35 cellular contexts compared by ENCODE assay signal in the genomic region with DNA sequence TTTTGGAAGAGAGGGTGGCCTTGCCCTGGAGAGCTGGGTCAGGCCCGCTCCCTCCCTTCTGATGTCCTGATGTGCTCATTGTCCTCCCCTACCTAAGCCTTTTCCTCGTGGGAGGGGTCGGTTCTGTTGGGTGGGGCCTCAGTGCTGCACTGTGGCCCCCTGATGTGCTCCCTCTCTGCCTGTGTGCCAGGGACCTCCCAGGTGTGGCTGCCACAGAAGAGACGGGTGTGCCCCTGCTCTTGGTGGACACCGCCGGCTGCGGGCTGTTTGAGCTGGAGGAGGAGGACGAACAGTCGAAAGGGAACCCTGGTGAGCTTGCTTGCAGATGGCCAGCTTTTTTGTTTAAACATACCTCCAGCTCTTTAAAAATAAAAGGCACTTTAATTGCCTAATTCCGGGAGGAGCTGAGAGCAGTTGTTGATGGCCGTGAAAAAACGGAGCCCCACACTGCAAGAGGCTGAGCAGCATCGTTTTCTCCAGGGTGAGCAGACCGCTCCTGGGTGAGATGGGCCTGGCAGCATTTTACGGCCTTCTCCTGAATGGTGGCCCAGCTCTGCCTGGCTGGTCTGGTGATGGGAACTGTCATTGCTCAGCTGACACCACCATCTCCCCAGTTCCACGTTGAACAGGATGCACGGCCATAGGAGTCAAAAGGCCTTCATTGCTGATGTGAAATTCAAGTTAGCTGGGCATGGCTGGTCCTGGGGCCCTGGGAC. TPM values are rescaled to one million over a fixed set of nuclear protein-coding genes. Genes with fewer than 3 reads are reported as not detected.
DNase-seq lines count a peak whose midpoint lies in the region; TF ChIP-seq lines count a peak whose summit lies in the region.
"Had no signal": no experiment of that assay in that cellular context is flagged by ENCODE, and none has a peak within 500 bp of the region (broad histone marks: within the 10 kb centered on the region; RNA-seq: fewer than 3 reads in every experiment).

No MANE protein-coding gene starts in this region.

- H3K36me3 ChIP-seq in muscle layer of colon (ENCODE audit: insufficient read depth, low read length), result peaks cover 75% of the 10 kb centered on the region
- peaks cover 0 to 28% (median 8%) of the 10 kb centered on the region in 4 donors for H3K36me3 ChIP-seq in transverse colon

- H3K9me3 Mint-ChIP-seq in activated CD4-positive, alpha-beta memory T cell treated with anti-CD3 and anti-CD28 coated beads, Interleukin-2, amount 10 ng/mL, durations not matched to agents 7 days and 5 days, result no peaks in the 10 kb centered on the region
- H3K9me3 Mint-ChIP-seq: activated CD4-positive, alpha-beta memory T cell treated with anti-CD3 and anti-CD28 coated beads for 36 hours; activated naive CD4-positive, alpha-beta T cell treated with anti-CD3 and anti-CD28 coated beads, Interleukin-2, amount 50 U/mL, for 24 hours; activated T-helper 2 cell treated with anti-CD3 and anti-CD28 coated beads, Interferon-gamma antibody, Interleukin-2, Interleukin-4, amounts not matched to agents 10 μg/mL and 5 μg/mL and 100 μg/mL, durations not matched to agents 14 hours and 24 hours and 36 hours; CD14-positive monocyte; effector memory CD8-positive, alpha-beta T cell; naive thymus-derived CD8-positive, alpha-beta T cell; stimulated activated effector memory CD8-positive, alpha-beta T cell treated with anti-CD3 and anti-CD28 coated beads, Interleukin-12 subunit alpha, Interleukin-12 subunit beta, amount 100 ng/mL, for 72 hours; T-cell had no signal

- H3K9me3 ChIP-seq in muscle layer of colon (ENCODE audit: low read length) (no peaks in the 10 kb centered on the region), transverse colon (no peaks in the 10 kb centered on the region)
- H3K9me3 ChIP-seq: pancreas, right atrium auricular region, SJSA1 had no signal

- TF ChIP-seq EP300 in transverse colon (IDR thresholded peaks at IDR 0.05; ENCODE audit: low read depth), result no peak

- intact Hi-C loops in transverse colon (cut with DNase I; ENCODE audit: low total_unique reads), result no loop called here

- H3K4me1 ChIP-seq in muscle layer of colon (ENCODE audit: insufficient read depth, low read length), result peaks cover 70% of the 10 kb centered on the region
- peaks cover 0 to 4% (median 0%) of the 10 kb centered on the region in 4 donors for H3K4me1 ChIP-seq in transverse colon
- H3K4me1 ChIP-seq: foreskin keratinocyte, pancreas, SJSA1 had no signal

- WGBS in transverse colon (ENCODE audit: low coverage in 1 of 2), 2 donors, result 71 to 82% methylated on average over 5 to 17 of the region's 17 CpGs

- H3K9ac ChIP-seq in muscle layer of colon (ENCODE audit: low read length), result peak overlapping the region; percentile 65

- in situ Hi-C loops in transverse colon (cut with MboI; ENCODE audit: low pct_ligation_motif_present in 1 of 4, low pct_unique_long_range_greater_than_20kb in 1 of 4, low sequenced_read_pairs in 3 of 4), result no loop called here

- H3K4me3 ChIP-seq in muscle layer of colon (ENCODE audit: low read depth in 1 of 2, low read length in 2 of 2), result no peak overlapping the region
- no peak overlapping the region for H3K4me3 ChIP-seq in transverse colon
- H3K4me3 ChIP-seq: coronary artery, pancreas, right atrium auricular region, SJSA1 had no signal

- H3K36me3 Mint-ChIP-seq in activated CD4-positive, alpha-beta memory T cell treated with anti-CD3 and anti-CD28 coated beads, Interleukin-2, amount 10 ng/mL, durations not matched to agents 7 days and 5 days (ENCODE audit: low read depth), result peaks cover 24% of the 10 kb centered on the region

- CTCF ChIA-PET in activated CD4-positive, alpha-beta memory T cell treated with anti-CD3 and anti-CD28 coated beads, Interleukin-2, amount 10 ng/mL, durations not matched to agents 7 days and 5 days (lab: Charles Lee), result no interaction called here

- TF ChIP-seq POLR2A in transverse colon (IDR thresholded peaks at IDR 0.05), result no peak

- H3K27me3 ChIP-seq in muscle layer of colon (ENCODE audit: control insufficient read depth in 1 of 2, insufficient read depth in 2 of 2, low read length in 2 of 2) (no peaks in the 10 kb centered on the region), transverse colon (no peaks in the 10 kb centered on the region)
- H3K27me3 ChIP-seq: foreskin keratinocyte, pancreas, right atrium auricular region, SJSA1 had no signal

- H3K27ac ChIP-seq in muscle layer of colon (ENCODE audit: low read depth, low read length), result peak overlapping the region; percentile 93
- peak overlapping the region; percentile 53 to 83 (median 70) for H3K27ac ChIP-seq in transverse colon
- H3K27ac ChIP-seq: coronary artery, foreskin keratinocyte, pancreas, right atrium auricular region, SJSA1 had no signal

- peak; percentile 94 for DNase-seq in NCI-H146 (lab: John Stamatoyannopoulos, UW)
- DNase-seq in NCI-H748 (lab: John Stamatoyannopoulos, UW; ENCODE audit: unreplicated experiment), result peak; percentile 88
- DNase-seq in transverse colon, result no peak
- no peak for DNase-seq in NCI-H82 treated with DMSO at 0.1 percent for 48 hours (lab: John Stamatoyannopoulos, UW; ENCODE audit: unreplicated experiment)
- no peak for DNase-seq in activated CD4-positive, alpha-beta memory T cell treated with anti-CD3 and anti-CD28 coated beads, Interleukin-2, amount 10 ng/mL, durations not matched to agents 7 days and 5 days
- no peak for DNase-seq in central memory CD4-positive, alpha-beta T cell
- DNase-seq: activated CD4-positive, alpha-beta memory T cell treated with anti-CD3 and anti-CD28 coated beads for 36 hours; activated CD8-positive, alpha-beta memory T cell treated with anti-CD3 and anti-CD28 coated beads, Interleukin-2, amount 50 U/mL, for 48 hours; anterior cingulate cortex; Calu3; DND-41; effector memory CD8-positive, alpha-beta T cell; erythroblast; foreskin keratinocyte; KBM-7; midbrain; naive thymus-derived CD8-positive, alpha-beta T cell; NCI-H1105 treated with DMSO at 0.1 percent for 48 hours; NCI-H2107; NCI-H524; stimulated activated CD4-positive, alpha-beta T cell treated with anti-CD3 and anti-CD28 coated beads, Interleukin-4, amount 100 ng/mL, for 24 hours; T-cell had no signal

- H3K4me1 Mint-ChIP-seq in activated CD4-positive, alpha-beta memory T cell treated with anti-CD3 and anti-CD28 coated beads, Interleukin-2, amount 10 ng/mL, durations not matched to agents 7 days and 5 days, result no peaks in the 10 kb centered on the region
- H3K4me1 Mint-ChIP-seq: activated naive CD4-positive, alpha-beta T cell treated with anti-CD3 and anti-CD28 coated beads, Interleukin-2, amount 50 U/mL, for 24 hours; stimulated activated effector memory CD8-positive, alpha-beta T cell treated with anti-CD3 and anti-CD28 coated beads, Interleukin-12 subunit alpha, Interleukin-12 subunit beta, amount 100 ng/mL, for 72 hours; T-cell had no signal

- no peak overlapping the region for H3K4me3 Mint-ChIP-seq in activated CD4-positive, alpha-beta memory T cell treated with anti-CD3 and anti-CD28 coated beads, Interleukin-2, amount 10 ng/mL, durations not matched to agents 7 days and 5 days
- H3K4me3 Mint-ChIP-seq: activated CD4-positive, alpha-beta memory T cell treated with anti-CD3 and anti-CD28 coated beads for 36 hours; activated naive CD4-positive, alpha-beta T cell treated with anti-CD3 and anti-CD28 coated beads, Interleukin-2, amount 50 U/mL, for 24 hours; CD14-positive monocyte; effector memory CD8-positive, alpha-beta T cell; naive thymus-derived CD8-positive, alpha-beta T cell; stimulated activated effector memory CD8-positive, alpha-beta T cell treated with anti-CD3 and anti-CD28 coated beads, Interleukin-12 subunit alpha, Interleukin-12 subunit beta, amount 100 ng/mL, for 72 hours; T-cell had no signal

- TF ChIP-seq CTCF in transverse colon (IDR thresholded peaks at IDR 0.05), result no peak

- no peaks in the 10 kb centered on the region for H3K27me3 Mint-ChIP-seq in activated CD4-positive, alpha-beta memory T cell treated with anti-CD3 and anti-CD28 coated beads, Interleukin-2, amount 10 ng/mL, durations not matched to agents 7 days and 5 days
- H3K27me3 Mint-ChIP-seq: activated CD4-positive, alpha-beta memory T cell treated with anti-CD3 and anti-CD28 coated beads for 36 hours; activated naive CD4-positive, alpha-beta T cell treated with anti-CD3 and anti-CD28 coated beads, Interleukin-2, amount 50 U/mL, for 24 hours; effector memory CD8-positive, alpha-beta T cell; naive thymus-derived CD8-positive, alpha-beta T cell; T-cell had no signal

- H3K27ac Mint-ChIP-seq in activated CD4-positive, alpha-beta memory T cell treated with anti-CD3 and anti-CD28 coated beads, Interleukin-2, amount 10 ng/mL, durations not matched to agents 7 days and 5 days, result no peak overlapping the region
- H3K27ac Mint-ChIP-seq: activated CD4-positive, alpha-beta memory T cell treated with anti-CD3 and anti-CD28 coated beads for 36 hours; activated naive CD4-positive, alpha-beta T cell treated with anti-CD3 and anti-CD28 coated beads, Interleukin-2, amount 50 U/mL, for 24 hours; activated T-helper 2 cell treated with anti-CD3 and anti-CD28 coated beads, Interferon-gamma antibody, Interleukin-2, Interleukin-4, amounts not matched to agents 10 μg/mL and 5 μg/mL and 100 μg/mL, durations not matched to agents 14 hours and 24 hours and 36 hours; effector memory CD8-positive, alpha-beta T cell; stimulated activated effector memory CD8-positive, alpha-beta T cell treated with anti-CD3 and anti-CD28 coated beads, Interleukin-12 subunit alpha, Interleukin-12 subunit beta, amount 100 ng/mL, for 72 hours; T-cell had no signal

- POLR2A ChIA-PET in activated CD4-positive, alpha-beta memory T cell treated with anti-CD3 and anti-CD28 coated beads, Interleukin-2, amount 10 ng/mL, durations not matched to agents 7 days and 5 days (lab: Charles Lee), result interaction anchor here (1.2 kb wide), 1 partner anchor 8 kb away, joined by 3 read pairs; no protein-coding TSS in a partner anchor

RNA-seq across cellular contexts. Expression of gene IGHMBP2, which starts 30.1 kb away (rescaled TPM):
- 100 to 1,000 TPM in 2 of 4 donors, 10 to 100 TPM in 2; 25.2 to 195 (median 111) TPM for total RNA-seq in transverse colon
- 10 to 100 TPM; 24.1 to 24.9 TPM for total RNA-seq in activated CD4-positive, alpha-beta memory T cell treated with anti-CD3 and anti-CD28 coated beads, Interleukin-2, amount 10 ng/mL, durations not matched to agents 7 days and 5 days

RNA-seq across cellular contexts. Expression of gene MRPL21, which starts 30.1 kb away (rescaled TPM):
- total RNA-seq in transverse colon, result 100 to 1,000 TPM in 1 of 4 donors, 10 to 100 TPM in 2, 1 to 10 TPM in 1; 9.0 to 121 (median 52.8) TPM
- total RNA-seq in activated CD4-positive, alpha-beta memory T cell treated with anti-CD3 and anti-CD28 coated beads, Interleukin-2, amount 10 ng/mL, durations not matched to agents 7 days and 5 days, result 10 to 100 TPM; 47.6 to 53.4 TPM

RNA-seq across cellular contexts. Expression of gene MRGPRD, which starts 47.0 kb away (rescaled TPM):
- not detected for total RNA-seq in transverse colon
- total RNA-seq in activated CD4-positive, alpha-beta memory T cell treated with anti-CD3 and anti-CD28 coated beads, Interleukin-2, amount 10 ng/mL, durations not matched to agents 7 days and 5 days, result not detected
- total RNA-seq: activated CD4-positive, alpha-beta memory T cell treated with anti-CD3 and anti-CD28 coated beads for 36 hours; activated T-helper 2 cell treated with anti-CD3 and anti-CD28 coated beads, Interferon-gamma antibody, Interleukin-2, Interleukin-4, amounts not matched to agents 10 μg/mL and 5 μg/mL and 100 μg/mL, durations not matched to agents 14 hours and 24 hours and 36 hours; bronchial epithelial cell; Calu3; foreskin keratinocyte; left lobe of liver; MCF 10A; naive thymus-derived CD8-positive, alpha-beta T cell; pancreas; right atrium auricular region; SJSA1; T-cell; ureter had no signal

Comparison
In these comparisons a context has a peak if more than half of its experiments do, and no peak if none do; other contexts are left out.
1. DNase-seq: peak in NCI-H146 (single experiment) and NCI-H748 (single experiment); none in transverse colon (single experiment), NCI-H82 treated with DMSO at 0.1 percent for 48 hours (single experiment), activated CD4-positive, alpha-beta memory T cell treated with anti-CD3 and anti-CD28 coated beads, Interleukin-2, amount 10 ng/mL, durations not matched to agents 7 days and 5 days (single experiment) and central memory CD4-positive, alpha-beta T cell (single experiment).